ENCODE assay signal across 10 cellular contexts in the genomic region with DNA sequence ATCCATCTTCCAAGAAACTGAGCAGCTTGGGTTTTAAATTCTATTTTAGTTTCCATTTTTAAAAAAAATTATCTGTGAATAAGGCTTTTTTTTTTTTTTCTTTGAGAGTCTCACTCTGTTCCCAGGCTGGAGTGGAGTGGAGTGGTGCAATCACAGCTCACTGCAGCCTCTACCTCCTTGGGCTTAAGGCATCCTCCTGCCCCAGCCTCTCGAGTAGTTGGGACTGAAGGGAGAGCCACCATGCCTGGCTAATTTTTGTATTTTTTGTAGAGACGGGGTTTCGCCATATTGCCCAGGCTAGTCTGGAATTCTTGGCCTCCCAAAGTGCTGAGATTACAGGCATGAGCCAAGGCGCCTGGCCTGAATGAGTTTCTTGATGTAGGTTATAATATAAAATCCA. TPM values are rescaled to one million over a fixed set of nuclear protein-coding genes. Genes with fewer than 3 reads are reported as not detected.
DNase-seq lines count a peak whose midpoint lies in the region; ATAC-seq, FAIRE-seq and TF ChIP-seq lines count a peak whose summit lies in the region.
"Had no signal": no experiment of that assay in that cellular context is flagged by ENCODE, and none has a peak within 500 bp of the region (broad histone marks: within the 10 kb centered on the region; RNA-seq: fewer than 3 reads in every experiment).

No MANE protein-coding gene starts in this region.

- peak overlapping the region; percentile 99 for H3K4me2 ChIP-seq in H9 (ENCODE audit: insufficient read depth, insufficient read length, low read length)

- H3K4me1 Mint-ChIP-seq in H9: peaks cover 34 to 49% of the 10 kb centered on the region in 2 experiments
- peaks cover 47% of the 10 kb centered on the region for H3K4me1 Mint-ChIP-seq in activated CD8-positive, alpha-beta T cell treated with anti-CD3 and anti-CD28 coated beads, Interleukin-2, amount 10 ng/mL, durations not matched to agents 7 days and 5 days (ENCODE audit: low read depth)
- H3K4me1 Mint-ChIP-seq in immature natural killer cell: peaks cover 51 to 75% of the 10 kb centered on the region in 2 donors

- H3K4me1 ChIP-seq in A673 (ENCODE audit: insufficient read depth, low read length, poor library complexity, severe bottlenecking): no peaks in the 10 kb centered on the region
- H3K4me1 ChIP-seq in H9 (ENCODE audit: insufficient read depth, low read length): no peaks in the 10 kb centered on the region

- H4K91ac ChIP-seq in H9 (ENCODE audit: insufficient read length, low read depth, low read length): no peak overlapping the region

- peaks cover 6% of the 10 kb centered on the region for H3K23me2 ChIP-seq in H9 (ENCODE audit: insufficient read length, low read depth, low read length, poor library complexity, severe bottlenecking)

- no TSS peak for BruUV-seq in A673 (replicated peaks; lab: Mats Ljungman, UMichigan)

- no peak for TF ChIP-seq CTCF in A673 (conservative IDR thresholded peaks at IDR 0.05; ENCODE audit: low read depth, low read length)
- TF ChIP-seq CTCF in H9 (conservative IDR thresholded peaks at IDR 0.05): no peak

- whole genome bisulfite sequencing in H9 (ENCODE audit: extremely low coverage, insufficient read length, low lambda C conversion rate): no CpG with 5 or more reads among the region's 4 CpGs

- no peak overlapping the region for H2BK12ac ChIP-seq in H9 (ENCODE audit: insufficient read length, low read depth, low read length)

- H3K4me3 Mint-ChIP-seq in H9 (peak overlapping the region; percentile 97 to 100), immature natural killer cell (peak overlapping the region in 4 of 5 donors; percentile 97 to 100 (median 99))
- peak overlapping the region; percentile 99 for H3K4me3 Mint-ChIP-seq in activated CD8-positive, alpha-beta T cell treated with anti-CD3 and anti-CD28 coated beads, Interleukin-2, amount 10 ng/mL, durations not matched to agents 7 days and 5 days

- no peak overlapping the region for H2BK20ac ChIP-seq in H9 (ENCODE audit: low read depth, low read length, poor library complexity, severe bottlenecking)

- H3T11ph ChIP-seq in H9 (ENCODE audit: low read length): no peak overlapping the region

- no peaks in the 10 kb centered on the region for H3K79me1 ChIP-seq in H9 (ENCODE audit: insufficient read depth, low read depth, low read length, poor library complexity, severe bottlenecking)

- H3K9me3 Mint-ChIP-seq in H9 (peaks cover 0 to 4% of the 10 kb centered on the region in 2 experiments; a peak in 2 of 5 replicates), immature natural killer cell (no peaks in the 10 kb centered on the region)
- no peaks in the 10 kb centered on the region for H3K9me3 Mint-ChIP-seq in activated CD8-positive, alpha-beta T cell treated with anti-CD3 and anti-CD28 coated beads, Interleukin-2, amount 10 ng/mL, durations not matched to agents 7 days and 5 days (ENCODE audit: insufficient read depth)
- H3K9me3 Mint-ChIP-seq: mesothelial cell of epicardium had no signal

- H2BK120ac ChIP-seq in H9 (ENCODE audit: low read depth, low read length, poor library complexity, severe bottlenecking): no peak overlapping the region

- no peak overlapping the region for H3K23ac ChIP-seq in H9 (ENCODE audit: insufficient read length, low read depth, low read length)

- FAIRE-seq in GM12892 (lab: Jason Lieb, UNC): no peak
- FAIRE-seq: D721Med had no signal

- no peak for ATAC-seq in activated CD8-positive, alpha-beta T cell treated with anti-CD3 and anti-CD28 coated beads, Interleukin-2, amount 10 ng/mL, durations not matched to agents 7 days and 5 days
- no peak for ATAC-seq in HG02623 (IDR thresholded peaks at IDR 0.05; ENCODE audit: unreplicated experiment)

- no peak overlapping the region for H3K56ac ChIP-seq in H9 (ENCODE audit: insufficient read length, low read depth, low read length)

- no peak overlapping the region for H4K8ac ChIP-seq in H9 (replicated peaks; ENCODE audit: insufficient read length, low read depth, low read length)

- no peaks in the 10 kb centered on the region for H3K9me3 ChIP-seq in A673 (ENCODE audit: low read depth, low read length, poor library complexity, severe bottlenecking)
- no peaks in the 10 kb centered on the region for H3K9me3 ChIP-seq in H9 (ENCODE audit: control insufficient read depth, low read depth, low read length)

- intact Hi-C loops in A673 (cut with micrococcal nuclease; ENCODE audit: unreplicated experiment): no loop called here

- H2BK5ac ChIP-seq in H9 (ENCODE audit: insufficient read length, low read length): no peak overlapping the region

- no peak overlapping the region for H3K9ac ChIP-seq in H9 (ENCODE audit: extremely low read depth, insufficient read length, low read length)

- H3K27ac Mint-ChIP-seq in H9: no peak overlapping the region
- H3K27ac Mint-ChIP-seq in activated CD8-positive, alpha-beta T cell treated with anti-CD3 and anti-CD28 coated beads, Interleukin-2, amount 10 ng/mL, durations not matched to agents 7 days and 5 days: no peak overlapping the region
- H3K27ac Mint-ChIP-seq in immature natural killer cell: peak overlapping the region in 5 of 6 donors; percentile 17 to 99 (median 98)

- no peak overlapping the region for H3K4ac ChIP-seq in H9 (ENCODE audit: low read depth, low read length)

- no peak for TF ChIP-seq POLR2A in GM12892 (IDR thresholded peaks at IDR 0.05; ENCODE audit: low read depth, low read length)

- CTCF ChIA-PET in A673 (lab: Charles Lee): no interaction called here
- CTCF ChIA-PET in activated CD8-positive, alpha-beta T cell treated with anti-CD3 and anti-CD28 coated beads, Interleukin-2, amount 10 ng/mL, durations not matched to agents 7 days and 5 days (lab: Charles Lee): interaction anchor here (0.9 to 1.7 kb wide), 2 partner anchors 30 to 307 kb away, joined by 3 to 6 read pairs; no protein-coding TSS in a partner anchor

- H3K27me3 Mint-ChIP-seq in H9 (ENCODE audit: low read depth) (peaks cover 4% of the 10 kb centered on the region; the same call in 1 of the 2 replicates), immature natural killer cell (ENCODE audit: low read depth in 3 of 3) (peaks cover 22 to 30% (median 27%) of the 10 kb centered on the region in 3 donors)
- H3K27me3 Mint-ChIP-seq in activated CD8-positive, alpha-beta T cell treated with anti-CD3 and anti-CD28 coated beads, Interleukin-2, amount 10 ng/mL, durations not matched to agents 7 days and 5 days (ENCODE audit: low read depth): no peaks in the 10 kb centered on the region

- H2BK15ac ChIP-seq in H9 (ENCODE audit: low read depth, low read length): no peak overlapping the region

- H3K36me3 Mint-ChIP-seq in H9 (ENCODE audit: insufficient read depth in 1 of 3, low read depth in 3 of 3) (peaks cover 51 to 76% (median 58%) of the 10 kb centered on the region in 3 experiments), immature natural killer cell (peaks cover 14 to 18% (median 15%) of the 10 kb centered on the region in 3 donors)
- peaks cover 68% of the 10 kb centered on the region for H3K36me3 Mint-ChIP-seq in activated CD8-positive, alpha-beta T cell treated with anti-CD3 and anti-CD28 coated beads, Interleukin-2, amount 10 ng/mL, durations not matched to agents 7 days and 5 days (ENCODE audit: low read depth)

- peak overlapping the region; percentile 88 for H3K4me3 ChIP-seq in A673 (ENCODE audit: low read depth, low read length, poor library complexity, severe bottlenecking)

- DNase-seq in A673 (ENCODE audit: low spot score) (no peak), H9 (no peak), immature natural killer cell (no peak), GM12892 (ENCODE audit: insufficient read length) (no peak), NCI-H128 (lab: John Stamatoyannopoulos, UW; ENCODE audit: unreplicated experiment) (no peak)
- DNase-seq in activated CD8-positive, alpha-beta T cell treated with anti-CD3 and anti-CD28 coated beads, Interleukin-2, amount 10 ng/mL, durations not matched to agents 7 days and 5 days: no peak
- no peak for DNase-seq in stimulated activated CD4-positive, alpha-beta T cell treated with anti-CD3 and anti-CD28 coated beads, Interleukin-15, amount 100 ng/mL, for 24 hours

- H3K27ac ChIP-seq in A673 (ENCODE audit: low read depth, low read length, poor library complexity, severe bottlenecking): no peak overlapping the region
- no peak overlapping the region for H3K27ac ChIP-seq in H9 (ENCODE audit: insufficient read length, low read depth, low read length)

- H3K18ac ChIP-seq in H9 (ENCODE audit: insufficient read length, low read depth, low read length): no peak overlapping the region

- POLR2A ChIA-PET in A673 (lab: Charles Lee; ENCODE audit: low non-redundant PET): no interaction called here
- POLR2A ChIA-PET in activated CD8-positive, alpha-beta T cell treated with anti-CD3 and anti-CD28 coated beads, Interleukin-2, amount 10 ng/mL, durations not matched to agents 7 days and 5 days (lab: Charles Lee): interaction anchor here (0.6 to 1.9 kb wide), 4 partner anchors 9 to 909 kb away, joined by 3 to 6 read pairs (median 4); a partner anchor contains a TSS

- no peaks in the 10 kb centered on the region for H4K20me1 ChIP-seq in H9 (ENCODE audit: control insufficient read depth, insufficient read depth, insufficient read length)

- no peak overlapping the region for H2AFZ ChIP-seq in H9 (ENCODE audit: low read length)

- H4K5ac ChIP-seq in H9 (ENCODE audit: insufficient read length, low read depth, low read length): no peak overlapping the region

- no peak overlapping the region for H3K14ac ChIP-seq in H9 (ENCODE audit: insufficient read depth, low read length)

- H2AK5ac ChIP-seq in H9 (ENCODE audit: insufficient read length, low read length): no peak overlapping the region

- H3K36me3 ChIP-seq in A673 (ENCODE audit: insufficient read depth, low read length, poor library complexity, severe bottlenecking): peaks cover 19% of the 10 kb centered on the region

- H3K79me2 ChIP-seq in H9 (ENCODE audit: insufficient read depth, low read length): peaks cover 75% of the 10 kb centered on the region

- H3K27me3 ChIP-seq in A673 (replicated peaks; ENCODE audit: insufficient read depth, low read depth, low read length, poor library complexity): no peaks in the 10 kb centered on the region
- H3K27me3 ChIP-seq in H9 (ENCODE audit: insufficient read depth, low read length): no peaks in the 10 kb centered on the region

RNA-seq across cellular contexts. Expression of a gene that starts 1.4 kb away (rescaled TPM):
- total RNA-seq in A673 (2021) (27.3 and 29.3 TPM in 2 replicates), H9 (2021) (62.4 and 66.4 TPM in 2 replicates)
- 10 to 100 TPM; 45.0 to 45.3 TPM for total RNA-seq in activated CD8-positive, alpha-beta T cell treated with anti-CD3 and anti-CD28 coated beads, Interleukin-2, amount 10 ng/mL, durations not matched to agents 7 days and 5 days
- 10 to 100 TPM; 48.5 to 53.7 (median 53.2) TPM for polyA plus RNA-seq in immature natural killer cell
- polyA plus RNA-seq in GM12892 (2012; ENCODE audit: missing spikeins): 53.1 TPM

RNA-seq across cellular contexts. Expression of a gene that starts 1.6 kb away (rescaled TPM):
- total RNA-seq in A673 (2021) (317 and 320 TPM in 2 replicates), H9 (2021) (471 and 472 TPM in 2 replicates)
- total RNA-seq in activated CD8-positive, alpha-beta T cell treated with anti-CD3 and anti-CD28 coated beads, Interleukin-2, amount 10 ng/mL, durations not matched to agents 7 days and 5 days: 100 to 1,000 TPM; 331 TPM
- 100 to 1,000 TPM; 176 to 312 (median 204) TPM for polyA plus RNA-seq in immature natural killer cell
- 275 TPM for polyA plus RNA-seq in GM12892 (2012; ENCODE audit: missing spikeins)

RNA-seq across cellular contexts. Expression of a gene that starts 58.0 kb away (rescaled TPM):
- total RNA-seq in A673 (2021) (313 and 316 TPM in 2 replicates), H9 (2021) (610 and 611 TPM in 2 replicates)
- total RNA-seq in activated CD8-positive, alpha-beta T cell treated with anti-CD3 and anti-CD28 coated beads, Interleukin-2, amount 10 ng/mL, durations not matched to agents 7 days and 5 days: 100 to 1,000 TPM; 405 to 406 TPM
- 100 to 1,000 TPM; 133 to 287 (median 221) TPM for polyA plus RNA-seq in immature natural killer cell
- polyA plus RNA-seq in GM12892 (2012; ENCODE audit: missing spikeins): 267 TPM

Comparison
In these comparisons a context has a peak if more than half of its experiments do, and no peak if none do; other contexts are left out.
1. H3K27ac Mint-ChIP-seq: peak in immature natural killer cell (5 of 6); none in H9 (0 of 3) and activated CD8-positive, alpha-beta T cell treated with anti-CD3 and anti-CD28 coated beads, Interleukin-2, amount 10 ng/mL, durations not matched to agents 7 days and 5 days (single experiment).
2. Peak in every context shown above with its lines, with median percentiles within 50 percentile points of each other: H3K4me3 Mint-ChIP-seq.